In genomic region chr18:36470896-36471295, GRCh38 we compare ENCODE assay signal across 29 cellular contexts.
"Had no signal": no experiment of that assay in that cellular context is flagged by ENCODE, and none has a peak within 500 bp of the region (broad histone marks: within the 10 kb centered on the region; RNA-seq: fewer than 3 reads in every experiment).

No MANE protein-coding gene starts in this region.

- FAIRE-seq: keratinocyte, urothelium cell line had no signal

- H3K27me3 ChIP-seq: adrenal gland, ascending aorta, brain microvascular endothelial cell, colonic mucosa, esophagus squamous epithelium, gastrocnemius medialis, ovary, sigmoid colon, stomach, suprapubic skin, transverse colon had no signal

- ATAC-seq: activated T-cell treated with anti-CD3 and anti-CD28 coated beads, Interleukin-2, amount 50 U/mL, for 4 hours; gastrocnemius medialis; left colon; naive thymus-derived CD4-positive, alpha-beta T cell; stimulated activated memory B cell treated with anti-CD40 and anti-IgM and Interleukin-4, amounts not matched to agents 10 μg/mL and 1 μg/mL and 100 μg/mL, for 72 hours had no signal

- H3K27ac ChIP-seq: adrenal gland, ascending aorta, brain microvascular endothelial cell, colonic mucosa, esophagus squamous epithelium, gastrocnemius medialis, ovary, sigmoid colon, stomach, suprapubic skin, transverse colon had no signal

- H3K36me3 ChIP-seq: adrenal gland, ascending aorta, brain microvascular endothelial cell, colonic mucosa, esophagus squamous epithelium, gastrocnemius medialis, ovary, sigmoid colon, stomach, suprapubic skin, transverse colon had no signal

- H3K4me1 ChIP-seq: adrenal gland, ascending aorta, colonic mucosa, esophagus squamous epithelium, sigmoid colon, stomach, suprapubic skin, transverse colon had no signal

- H3K4me3 Mint-ChIP-seq: activated B cell treated with CpG ODN at 0.5 μM for 24 hours; activated naive CD8-positive, alpha-beta T cell; activated T-cell treated with anti-CD3 and anti-CD28 coated beads, Interleukin-2, amount 50 U/mL, for 4 hours; endodermal cell; naive thymus-derived CD4-positive, alpha-beta T cell; stimulated activated memory B cell treated with anti-CD40 and anti-IgM and Interleukin-4, amounts not matched to agents 10 μg/mL and 1 μg/mL and 100 μg/mL, for 72 hours had no signal

- H3K4me1 Mint-ChIP-seq: activated B cell treated with CpG ODN at 0.5 μM for 24 hours; stimulated activated memory B cell treated with anti-CD40 and anti-IgM and Interleukin-4, amounts not matched to agents 10 μg/mL and 1 μg/mL and 100 μg/mL, for 72 hours had no signal

- H3K4me3 ChIP-seq: adrenal gland, ascending aorta, colonic mucosa, esophagus squamous epithelium, gastrocnemius medialis, lung, ovary, sigmoid colon, smooth muscle cell, stomach, suprapubic skin, transverse colon had no signal

- H3K27ac Mint-ChIP-seq: activated B cell treated with CpG ODN at 0.5 μM for 24 hours; activated naive CD8-positive, alpha-beta T cell; activated T-helper 2 cell treated with anti-CD3 and anti-CD28 coated beads, Interferon-gamma antibody, Interleukin-2, Interleukin-4, amounts not matched to agents 10 μg/mL and 5 μg/mL and 100 μg/mL, durations not matched to agents 14 hours and 24 hours and 36 hours; endodermal cell; naive thymus-derived CD4-positive, alpha-beta T cell; stimulated activated memory B cell treated with anti-CD40 and anti-IgM and Interleukin-4, amounts not matched to agents 10 μg/mL and 1 μg/mL and 100 μg/mL, for 72 hours had no signal

- H3K4me2 ChIP-seq: smooth muscle cell had no signal

- H3K36me3 Mint-ChIP-seq: activated naive CD8-positive, alpha-beta T cell; naive thymus-derived CD4-positive, alpha-beta T cell; stimulated activated memory B cell treated with anti-CD40 and anti-IgM and Interleukin-4, amounts not matched to agents 10 μg/mL and 1 μg/mL and 100 μg/mL, for 72 hours had no signal

- DNase-seq: activated B cell treated with CpG ODN at 0.5 μM for 24 hours; activated CD4-positive, alpha-beta T cell treated with anti-CD3 and anti-CD28 coated beads for 4 hours; activated CD4-positive, alpha-beta T cell treated with anti-CD3 and anti-CD28 coated beads, Interleukin-2, amount 50 U/mL, for 48 hours; activated CD8-positive, alpha-beta memory T cell treated with anti-CD3 and anti-CD28 coated beads, Interleukin-2, amount 50 U/mL, for 48 hours; activated naive CD4-positive, alpha-beta T cell; activated T-cell treated with anti-CD3 and anti-CD28 coated beads, Interleukin-2, amount 50 U/mL, for 4 hours; adrenal gland; brain microvascular endothelial cell; colonic mucosa; endodermal cell; esophagus squamous epithelium; gastrocnemius medialis; left colon; naive thymus-derived CD4-positive, alpha-beta T cell; ovary; sigmoid colon; stimulated activated CD4-positive, alpha-beta T cell treated with anti-CD3 and anti-CD28 coated beads, Interleukin-15, amount 100 ng/mL, for 24 hours; stomach; T1000; transverse colon had no signal

- H3K9me3 ChIP-seq: adrenal gland, ascending aorta, colonic mucosa, esophagus squamous epithelium, gastrocnemius medialis, ovary, sigmoid colon, stomach, suprapubic skin, transverse colon had no signal
